Comparison of ENCODE assay signal across 1 cellular context in the genomic region with DNA sequence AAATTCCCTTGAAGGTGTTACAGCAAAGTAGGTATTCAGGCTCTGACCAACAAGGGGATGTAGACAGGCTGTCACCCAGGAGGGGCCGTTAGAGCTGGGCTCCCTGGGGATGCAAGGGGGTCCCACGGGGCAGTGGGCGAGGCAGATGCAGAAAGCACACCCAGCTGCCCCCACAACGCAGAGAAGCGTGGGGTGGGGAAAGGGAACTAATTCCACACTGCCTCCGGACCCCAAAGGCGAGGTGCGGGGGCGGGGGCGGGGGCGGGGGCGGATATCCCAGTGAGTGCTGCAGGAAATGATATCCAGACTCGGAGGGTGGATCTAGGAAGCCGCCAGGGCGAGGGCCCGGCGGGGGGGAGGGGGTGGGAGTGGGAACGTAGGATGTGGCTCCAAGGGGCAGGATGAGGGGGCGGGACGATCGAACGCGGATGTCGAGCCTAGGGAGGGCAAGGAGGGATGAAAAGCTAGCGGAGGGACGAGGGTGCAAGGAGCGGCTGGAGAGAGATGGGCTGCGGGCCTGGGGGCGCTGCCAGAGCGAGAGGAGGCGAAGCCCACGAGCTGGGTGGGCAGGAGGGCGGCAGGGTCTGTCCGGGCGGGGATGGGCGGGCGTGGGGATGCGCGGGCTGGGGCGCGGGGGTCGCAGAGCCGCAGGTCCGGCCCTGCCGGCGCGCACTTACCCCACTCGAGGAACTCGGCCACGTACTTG.
A peak's percentile ranks its signal among the peaks of the same experiment; 100 is the strongest.
TF ChIP-seq lines count a peak whose summit lies in the region.

No MANE protein-coding gene starts in this region.

TF ChIP-seq in GM12878, 131 proteins besides CTCF, POLR2A, EP300 and RAD21:
- peak; percentile 89 for TF ChIP-seq MEF2B (IDR thresholded peaks at IDR 0.05; ENCODE audit: partially characterized antibody, poor library complexity, severe bottlenecking)
- TF ChIP-seq, protein P1, sequence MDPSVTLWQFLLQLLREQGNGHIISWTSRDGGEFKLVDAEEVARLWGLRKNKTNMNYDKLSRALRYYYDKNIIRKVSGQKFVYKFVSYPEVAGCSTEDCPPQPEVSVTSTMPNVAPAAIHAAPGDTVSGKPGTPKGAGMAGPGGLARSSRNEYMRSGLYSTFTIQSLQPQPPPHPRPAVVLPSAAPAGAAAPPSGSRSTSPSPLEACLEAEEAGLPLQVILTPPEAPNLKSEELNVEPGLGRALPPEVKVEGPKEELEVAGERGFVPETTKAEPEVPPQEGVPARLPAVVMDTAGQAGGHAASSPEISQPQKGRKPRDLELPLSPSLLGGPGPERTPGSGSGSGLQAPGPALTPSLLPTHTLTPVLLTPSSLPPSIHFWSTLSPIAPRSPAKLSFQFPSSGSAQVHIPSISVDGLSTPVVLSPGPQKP (IDR thresholded peaks at IDR 0.05; ENCODE audit: low read depth, low read length) = no peak
- TF ChIP-seq EGR1 (IDR thresholded peaks at IDR 0.05; ENCODE audit: borderline replicate concordance in 1 of 2, low read depth in 2 of 2, low read length in 2 of 2) = peak in 1 of 2 experiments; percentile 45; a peak in 1 of 3 replicates
TF ChIP-seq in GM12878: peak in this region for 2.
